22 cellular contexts compared by ENCODE assay signal in the genomic region with DNA sequence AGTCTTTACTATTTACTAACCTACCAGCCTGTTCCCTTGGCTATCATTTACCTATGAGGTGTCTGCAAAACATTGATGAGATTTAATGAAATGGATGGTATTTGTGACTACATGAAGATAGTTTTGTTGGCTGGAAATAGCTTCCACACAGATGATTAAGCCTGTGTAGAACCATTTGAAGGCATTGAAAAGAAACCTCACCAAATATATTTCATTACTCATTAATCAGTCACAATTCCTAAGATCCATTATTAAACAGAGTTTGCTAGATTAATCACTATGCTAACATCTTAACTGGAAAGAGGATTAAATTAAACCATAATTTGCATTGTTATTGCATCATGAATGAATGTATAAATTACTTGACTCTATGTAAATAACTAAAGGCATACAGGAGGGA.
DNase-seq lines count a peak whose midpoint lies in the region; ATAC-seq, FAIRE-seq and TF ChIP-seq lines count a peak whose summit lies in the region.
"Had no signal": no experiment of that assay in that cellular context is flagged by ENCODE, and none has a peak within 500 bp of the region (broad histone marks: within the 10 kb centered on the region; RNA-seq: fewer than 3 reads in every experiment).

No MANE protein-coding gene starts in this region.

- H4K20me1 ChIP-seq in HepG2 (ENCODE audit: insufficient read depth, low read length), result no peaks in the 10 kb centered on the region

- no peaks in the 10 kb centered on the region for H3K79me2 ChIP-seq in HepG2 (ENCODE audit: insufficient read depth, low read length)

- H3K4me3 ChIP-seq in HepG2 (replicated peaks in 1 of 3; ENCODE audit: insufficient read depth in 1 of 3, low read depth in 2 of 3, low read length in 3 of 3) (no peak overlapping the region), right lobe of liver (no peak overlapping the region), thyroid gland (replicated peaks in 1 of 3) (no peak overlapping the region)
- H3K4me3 ChIP-seq: GM23248 had no signal

- no peaks in the 10 kb centered on the region for H3K27me3 ChIP-seq in HepG2 (ENCODE audit: control insufficient read depth in 1 of 2, insufficient read depth in 2 of 2, low read length in 2 of 2)
- no peaks in the 10 kb centered on the region for H3K27me3 ChIP-seq in right lobe of liver
- no peaks in the 10 kb centered on the region for H3K27me3 ChIP-seq in thyroid gland

- H3K4me2 ChIP-seq in HepG2 (ENCODE audit: low read depth, low read length), result no peak overlapping the region

- ATAC-seq in HepG2, result no peak
- ATAC-seq in right lobe of liver, result no peak
- ATAC-seq in GM18909 (IDR thresholded peaks at IDR 0.05; ENCODE audit: poor library complexity, unreplicated experiment), result no peak

- H2AFZ ChIP-seq in HepG2 (ENCODE audit: low read length), result no peak overlapping the region
- H2AFZ ChIP-seq: GM23248 had no signal

- TF ChIP-seq CTCF in HepG2 (CRISPR knock-in tag; IDR thresholded peaks at IDR 0.05), result no peak
- no peak for TF ChIP-seq CTCF in right lobe of liver (IDR thresholded peaks at IDR 0.05)
- TF ChIP-seq CTCF in thyroid gland (IDR thresholded peaks at IDR 0.05), result no peak

- DNase-seq in HepG2 (ENCODE audit: low spot score), result no peak
- no peak for DNase-seq in right lobe of liver
- no peak for DNase-seq in epithelial cell of prostate (ENCODE audit: low read depth, low spot score)
- DNase-seq in kidney tubule cell (ENCODE audit: low spot score), result peak; percentile 76
- DNase-seq in foreskin melanocyte, result no peak
- DNase-seq in thyroid gland, result no peak
- DNase-seq: C1 segment of cervical spinal cord; Calu3; CD4-positive, alpha-beta memory T cell; COR-L47; DMS53; DMS79 treated with DMSO at 0.1 percent for 48 hours; GF-D8; GM23248; H7; HCEC 1CT had no signal

- no peak for TF ChIP-seq RAD21 in HepG2 (CRISPR knock-in tag; IDR thresholded peaks at IDR 0.05)

- CTCF ChIA-PET in HepG2 (lab: Yijun Ruan, JAX; ENCODE audit: low intra/inter-chr PET ratio, low total read pairs), result no interaction called here

- no peak for FAIRE-seq in HepG2 (lab: Jason Lieb, UNC)
- FAIRE-seq: A204.1, GM12891, GM19239, H1 had no signal

- no TSS peak for BruUV-seq in HepG2 (replicated peaks; lab: Mats Ljungman, UMichigan)

- H3K27ac ChIP-seq in HepG2 (ENCODE audit: extremely low read length, insufficient read depth, low read length) (no peak overlapping the region), right lobe of liver (no peak overlapping the region), epithelial cell of prostate (peak overlapping the region; percentile 44), thyroid gland (no peak overlapping the region)
- H3K27ac ChIP-seq: 22Rv1, GM23248 had no signal

- H3K36me3 ChIP-seq in HepG2 (replicated peaks in 1 of 2; ENCODE audit: control insufficient read depth in 1 of 2, insufficient read depth in 2 of 2, low read length in 2 of 2), result no peaks in the 10 kb centered on the region
- H3K36me3 ChIP-seq in right lobe of liver, result no peaks in the 10 kb centered on the region
- no peaks in the 10 kb centered on the region for H3K36me3 ChIP-seq in thyroid gland

- intact Hi-C loops in HepG2 (cut with micrococcal nuclease; ENCODE audit: unreplicated experiment), result no loop called here
- intact Hi-C loops in right lobe of liver (cut with DNase I), result no loop called here
- intact Hi-C loops in thyroid gland (cut with DNase I), result no loop called here

- H3K4me1 ChIP-seq in HepG2 (ENCODE audit: insufficient read depth, low read length), result no peaks in the 10 kb centered on the region
- no peaks in the 10 kb centered on the region for H3K4me1 ChIP-seq in right lobe of liver
- no peaks in the 10 kb centered on the region for H3K4me1 ChIP-seq in thyroid gland

- TF ChIP-seq POLR2A in HepG2 (IDR thresholded peaks at IDR 0.05; ENCODE audit: insufficient read depth in 1 of 2, low read depth in 2 of 2, low read length in 2 of 2) (no peak), right lobe of liver (IDR thresholded peaks at IDR 0.05) (no peak), thyroid gland (IDR thresholded peaks at IDR 0.05) (no peak)

- no peak overlapping the region for H3K9ac ChIP-seq in HepG2 (ENCODE audit: insufficient read depth, low read depth, low read length)
- H3K9ac ChIP-seq: GM23248 had no signal

- H3K9me3 ChIP-seq in HepG2 (ENCODE audit: low read length) (no peaks in the 10 kb centered on the region), right lobe of liver (no peaks in the 10 kb centered on the region), thyroid gland (no peaks in the 10 kb centered on the region)

- POLR2A ChIA-PET in HepG2 (lab: Yijun Ruan, JAX), result no interaction called here

- no peak for TF ChIP-seq EP300 in HepG2 (IDR thresholded peaks at IDR 0.05; ENCODE audit: low read depth in 2 of 2, low read length in 2 of 2)
- no peak for TF ChIP-seq EP300 in HepG2 (CRISPR knock-in tag; IDR thresholded peaks at IDR 0.05; ENCODE audit: borderline replicate concordance)

- in situ Hi-C loops in HepG2 (cut with HindIII; ENCODE audit: extremely low pct_ligation_motif_present, low pct_unique_long_range_greater_than_20kb), result no loop called here

TF ChIP-seq in HepG2, 621 proteins besides CTCF, POLR2A, EP300 and RAD21:
- TF ChIP-seq ZNF230 (CRISPR knock-in tag; IDR thresholded peaks at IDR 0.05) (no peak), TFDP1 (CRISPR knock-in tag; IDR thresholded peaks at IDR 0.05; ENCODE audit: borderline replicate concordance) (no peak), ZNF460 (CRISPR knock-in tag; IDR thresholded peaks at IDR 0.05; ENCODE audit: borderline replicate concordance) (no peak), ATF7 (IDR thresholded peaks at IDR 0.05) (peak; percentile 35; the same call in 1 of the 2 replicates), ATF7 (CRISPR knock-in tag; IDR thresholded peaks at IDR 0.05) (no peak)
